16 cellular contexts compared by ENCODE assay signal in genomic region chr7:73622527-73622908, GRCh38. TPM values are rescaled to one million over a fixed set of nuclear protein-coding genes. Genes with fewer than 3 reads are reported as not detected.
A peak's percentile ranks its signal among the peaks of the same experiment; 100 is the strongest.
DNase-seq lines count a peak whose midpoint lies in the region; ATAC-seq, FAIRE-seq and TF ChIP-seq lines count a peak whose summit lies in the region.
"Had no signal": no experiment of that assay in that cellular context is flagged by ENCODE, and none has a peak within 500 bp of the region (broad histone marks: within the 10 kb centered on the region; RNA-seq: fewer than 3 reads in every experiment).

No MANE protein-coding gene starts in this region.

- no peak overlapping the region for H3K4ac ChIP-seq in H1 (replicated peaks; ENCODE audit: insufficient read length, low read depth, low read length)

- peaks cover 18% of the 10 kb centered on the region for H3K23me2 ChIP-seq in H1 (ENCODE audit: low read depth, low read length)

- TF ChIP-seq POLR2A in H1 (IDR thresholded peaks at IDR 0.05; ENCODE audit: control extremely low read depth in 1 of 2, low read depth in 2 of 2, low read length in 2 of 2) (no peak), upper lobe of left lung (IDR thresholded peaks at IDR 0.05) (no peak)

- H2AFZ ChIP-seq in H1 (ENCODE audit: low read length) = no peak overlapping the region
- H2AFZ ChIP-seq in PC-3 (ENCODE audit: low read length) = no peak overlapping the region

- peak overlapping the region; percentile 3 for H2BK120ac ChIP-seq in H1 (replicated peaks; ENCODE audit: low read depth, low read length)

- intact Hi-C loops in PC-3 (cut with micrococcal nuclease) = loop anchor here (10.0 kb wide), 1 partner anchor 232 kb away; no protein-coding TSS in a partner anchor

- H4K8ac ChIP-seq in H1 (ENCODE audit: extremely low read depth, insufficient read depth, low read length) = no peak overlapping the region

- H3K4me1 ChIP-seq in HUES6 (ENCODE audit: control insufficient read depth, insufficient read depth, low read length) = peaks cover 10% of the 10 kb centered on the region
- peaks cover 0 to 7% (median 5%) of the 10 kb centered on the region in 4 experiments; a peak in 6 of 7 replicates for H3K4me1 ChIP-seq in H1 (replicated peaks in 1 of 4; ENCODE audit: control insufficient read depth in 3 of 4, insufficient read depth in 4 of 4, low read length in 3 of 4)
- peaks cover 8 to 12% of the 10 kb centered on the region in 2 donors for H3K4me1 ChIP-seq in mucosa of rectum (ENCODE audit: control insufficient read depth in 2 of 2, insufficient read depth in 2 of 2, low read length in 2 of 2)
- peaks cover 13 to 18% of the 10 kb centered on the region in 2 donors for H3K4me1 ChIP-seq in thoracic aorta (ENCODE audit: control insufficient read depth in 1 of 2, low read depth in 2 of 2)
- peaks cover 5% of the 10 kb centered on the region; the same call in 1 of the 2 replicates for H3K4me1 ChIP-seq in PC-3 (ENCODE audit: insufficient read depth, low read length)
- H3K4me1 ChIP-seq in upper lobe of left lung = peaks cover 15 to 24% (median 21%) of the 10 kb centered on the region in 4 donors
- H3K4me1 ChIP-seq: prostate gland had no signal

- H3K9me2 ChIP-seq in PC-3 (replicated peaks; ENCODE audit: low read length) = no peaks in the 10 kb centered on the region

- no peaks in the 10 kb centered on the region for H3K79me1 ChIP-seq in H1 (ENCODE audit: low read depth, low read length)

- H3K4me3 ChIP-seq in HUES6 (ENCODE audit: low read depth, low read length) (peak overlapping the region; percentile 92), H1 (ENCODE audit: extremely low read depth in 1 of 4, insufficient read depth in 2 of 4, low read depth in 3 of 4, low read length in 4 of 4) (peak overlapping the region; percentile 48 to 86 (median 74)), mucosa of rectum (ENCODE audit: low read length in 2 of 2) (peak overlapping the region; percentile 52 to 61), thoracic aorta (peak overlapping the region; percentile 70), PC-3 (ENCODE audit: low read length) (no peak overlapping the region), brain microvascular endothelial cell (ENCODE audit: low read depth, low read length) (no peak overlapping the region), upper lobe of left lung (peak overlapping the region in 2 of 4 donors; percentile 63 to 65)
- H3K4me3 ChIP-seq: mucosa of descending colon had no signal

- DNase-seq in H1 (ENCODE audit: low read depth in 1 of 2, low spot score in 2 of 2) = no peak
- no peak for DNase-seq in thoracic aorta (ENCODE audit: low spot score)
- no peak for DNase-seq in PC-3
- DNase-seq in brain microvascular endothelial cell = no peak
- DNase-seq in upper lobe of left lung = no peak
- DNase-seq: activated CD4-positive, alpha-beta memory T cell treated with anti-CD3 and anti-CD28 coated beads for 36 hours; activated T-cell treated with anti-CD3 and anti-CD28 coated beads, Interleukin-2, amount 50 U/mL, for 48 hours; C1 segment of cervical spinal cord; kidney glomerular epithelial cell; NCI-H2081; NCI-H526 treated with DMSO at 0.1 percent for 48 hours had no signal

- H3F3A ChIP-seq in PC-3 (ENCODE audit: low read length, unreplicated experiment) = no peaks in the 10 kb centered on the region

- in situ Hi-C loops in brain microvascular endothelial cell (cut with HindIII; ENCODE audit: low pct_ligation_motif_present, low sequenced_read_pairs) = no loop called here

- H3K27ac ChIP-seq in HUES6 (ENCODE audit: low read depth, low read length) (no peak overlapping the region), H1 (ENCODE audit: low read depth, low read length) (no peak overlapping the region), mucosa of rectum (ENCODE audit: low read depth in 2 of 2, low read length in 2 of 2) (no peak overlapping the region), thoracic aorta (no peak overlapping the region), PC-3 (ENCODE audit: low read length) (no peak overlapping the region), brain microvascular endothelial cell (no peak overlapping the region), upper lobe of left lung (no peak overlapping the region)
- H3K27ac ChIP-seq: prostate gland had no signal

- no peak overlapping the region for H3K9ac ChIP-seq in HUES6 (ENCODE audit: low read length)
- no peak overlapping the region for H3K9ac ChIP-seq in H1 (replicated peaks in 1 of 4; ENCODE audit: extremely low read depth in 1 of 4, low read depth in 3 of 4, low read length in 3 of 4)
- H3K9ac ChIP-seq in mucosa of rectum (ENCODE audit: low read depth in 1 of 2, low read length in 2 of 2) = no peak overlapping the region
- no peak overlapping the region for H3K9ac ChIP-seq in PC-3 (ENCODE audit: low read length)

- CTCF ChIA-PET in H1 (lab: Charles Lee; ENCODE audit: partially characterized antibody) (interaction anchor here (0.8 to 1.5 kb wide), 9 partner anchors 14 to 117 kb away, joined by 3 to 10 read pairs (median 3); partner anchors contain the start of gene VPS37D), PC-3 (lab: Charles Lee) (no interaction called here)

- H3K14ac ChIP-seq in H1 (ENCODE audit: insufficient read length) = no peak overlapping the region

- H3K9me3 ChIP-seq in HUES6 (ENCODE audit: control insufficient read depth, insufficient read depth, low read depth, low read length) = no peaks in the 10 kb centered on the region
- H3K9me3 ChIP-seq in H1 (ENCODE audit: insufficient read depth in 2 of 2, low read depth in 1 of 2, low read length in 1 of 2) = no peaks in the 10 kb centered on the region
- no peaks in the 10 kb centered on the region for H3K9me3 ChIP-seq in mucosa of rectum (ENCODE audit: control insufficient read depth in 2 of 2, low read length in 2 of 2)
- no peaks in the 10 kb centered on the region for H3K9me3 ChIP-seq in thoracic aorta
- H3K9me3 ChIP-seq in PC-3 (ENCODE audit: low read length) = no peaks in the 10 kb centered on the region
- no peaks in the 10 kb centered on the region for H3K9me3 ChIP-seq in upper lobe of left lung
- H3K9me3 ChIP-seq: mucosa of descending colon, prostate gland had no signal

- no peak overlapping the region for H2AK5ac ChIP-seq in H1 (ENCODE audit: low read depth, low read length)

- peak overlapping the region; percentile 81; the same call in 1 of the 2 replicates for H2BK5ac ChIP-seq in H1 (ENCODE audit: low read depth, low read length)

- BruUV-seq in PC-3 (replicated peaks; lab: Mats Ljungman, UMichigan) = no TSS peak

- no peak overlapping the region for H3K56ac ChIP-seq in H1 (replicated peaks; ENCODE audit: insufficient read length, low read depth, low read length)

- TF ChIP-seq EP300 in H1 (IDR thresholded peaks at IDR 0.05; ENCODE audit: borderline replicate concordance in 1 of 2, low read depth in 2 of 2, low read length in 2 of 2) = no peak
- TF ChIP-seq EP300 in upper lobe of left lung (IDR thresholded peaks at IDR 0.05) = no peak

- H2BK20ac ChIP-seq in H1 (ENCODE audit: low read length) = no peak overlapping the region; the same call in 1 of the 2 replicates

- POLR2A ChIA-PET in H1 (lab: Charles Lee; ENCODE audit: partially characterized antibody) (interaction anchor here (0.7 to 2.6 kb wide), 19 partner anchors 14 to 210 kb away, joined by 3 to 20 read pairs (median 3); partner anchors contain the start of gene VPS37D), PC-3 (lab: Charles Lee; ENCODE audit: unreplicated experiment) (no interaction called here)

- peak overlapping the region; percentile 39; the same call in 1 of the 2 replicates for H2BK12ac ChIP-seq in H1 (ENCODE audit: low read depth, low read length)

- no peak overlapping the region for H2BK15ac ChIP-seq in H1 (ENCODE audit: low read length)

- peak overlapping the region; percentile 98 to 99 for H3K4me2 ChIP-seq in H1 (ENCODE audit: insufficient read depth in 1 of 2, low read depth in 2 of 2, low read length in 2 of 2)
- H3K4me2 ChIP-seq in PC-3 (ENCODE audit: low read length) = no peak overlapping the region

- H4K5ac ChIP-seq in H1 (ENCODE audit: insufficient read length, low read depth, low read length) = no peak overlapping the region

- H3K27me3 ChIP-seq in HUES6 (ENCODE audit: control insufficient read depth, insufficient read depth, low read length) = peaks cover 27% of the 10 kb centered on the region
- peaks cover 0 to 12% (median 10%) of the 10 kb centered on the region in 4 experiments; a peak in 5 of 7 replicates for H3K27me3 ChIP-seq in H1 (replicated peaks in 1 of 4; ENCODE audit: control insufficient read depth in 3 of 4, extremely low read depth in 1 of 4, insufficient read depth in 3 of 4, low read length in 3 of 4)
- H3K27me3 ChIP-seq in mucosa of rectum (ENCODE audit: control insufficient read depth in 2 of 2, insufficient read depth in 2 of 2, low read length in 2 of 2) = peaks cover 19 to 21% of the 10 kb centered on the region in 2 donors
- H3K27me3 ChIP-seq in thoracic aorta (replicated peaks; ENCODE audit: insufficient read depth) = peaks cover 15% of the 10 kb centered on the region
- peaks cover 13% of the 10 kb centered on the region for H3K27me3 ChIP-seq in PC-3 (ENCODE audit: low read length)
- peaks cover 43% of the 10 kb centered on the region for H3K27me3 ChIP-seq in brain microvascular endothelial cell (replicated peaks)
- peaks cover 0 to 28% (median 16%) of the 10 kb centered on the region in 4 donors for H3K27me3 ChIP-seq in upper lobe of left lung

- TF ChIP-seq CTCF in H1 (IDR thresholded peaks at IDR 0.05; ENCODE audit: control extremely low read depth in 1 of 3, insufficient read depth in 1 of 3, low read depth in 1 of 3, low read length in 3 of 3) = no peak
- no peak for TF ChIP-seq CTCF in thoracic aorta (IDR thresholded peaks at IDR 0.05)
- no peak for TF ChIP-seq CTCF in PC-3 (conservative IDR thresholded peaks at IDR 0.05; ENCODE audit: low read depth, low read length)
- no peak for TF ChIP-seq CTCF in brain microvascular endothelial cell (IDR thresholded peaks at IDR 0.05; ENCODE audit: low read depth, low read length, missing control alignments)
- no peak for TF ChIP-seq CTCF in upper lobe of left lung (IDR thresholded peaks at IDR 0.05)

- no peak for FAIRE-seq in H1 (lab: Jason Lieb, UNC)

- H3K79me2 ChIP-seq in H1 (ENCODE audit: control insufficient read depth in 1 of 2, insufficient read depth in 2 of 2, low read length in 2 of 2) (no peaks in the 10 kb centered on the region), PC-3 (ENCODE audit: low read length) (no peaks in the 10 kb centered on the region)

- H3K23ac ChIP-seq in H1 (ENCODE audit: insufficient read length) = no peak overlapping the region

- no peak overlapping the region; the same call in 1 of the 2 replicates for H3K18ac ChIP-seq in H1 (ENCODE audit: extremely low read depth, low read length)

- no peak overlapping the region for H4K91ac ChIP-seq in H1 (replicated peaks; ENCODE audit: insufficient read length, low read length)

- no peak for ATAC-seq in thoracic aorta (ENCODE audit: insufficient number of reproducible peaks, low FRiP score, low read depth)
- ATAC-seq in PC-3 = no peak
- ATAC-seq in upper lobe of left lung (ENCODE audit: low FRiP score in 2 of 2) = no peak

- H3K36me3 ChIP-seq in HUES6 (ENCODE audit: control insufficient read depth, insufficient read depth, low read length) (no peaks in the 10 kb centered on the region), H1 (ENCODE audit: control insufficient read depth in 2 of 4, insufficient read depth in 4 of 4, low read length in 3 of 4) (no peaks in the 10 kb centered on the region), mucosa of rectum (ENCODE audit: control insufficient read depth in 2 of 2, insufficient read depth in 2 of 2, low read length in 2 of 2) (no peaks in the 10 kb centered on the region), thoracic aorta (no peaks in the 10 kb centered on the region), PC-3 (ENCODE audit: low read depth, low read length) (no peaks in the 10 kb centered on the region), brain microvascular endothelial cell (replicated peaks) (no peaks in the 10 kb centered on the region), upper lobe of left lung (no peaks in the 10 kb centered on the region)
- H3K36me3 ChIP-seq: prostate gland had no signal

- 17% methylated on average over 2 of the region's 2 CpGs; no CpG with 5 or more reads in 1 of the 2 experiments for WGBS in H1 (ENCODE audit: extremely low coverage in 1 of 2, insufficient coverage in 1 of 2, insufficient read length in 1 of 2, insufficient replicate concordance in 2 of 2, low coverage in 1 of 2, low lambda C conversion rate in 2 of 2, missing lambda C conversion rate in 1 of 2), 2 experiments
- 20 to 26% methylated on average over 2 of the region's 2 CpGs for WGBS in upper lobe of left lung, 2 donors

- H4K20me1 ChIP-seq in H1 (replicated peaks in 1 of 2; ENCODE audit: control insufficient read depth in 1 of 2, insufficient read depth in 2 of 2, low read length in 2 of 2) = peaks cover 0 to 4% of the 10 kb centered on the region in 2 experiments
- H4K20me1 ChIP-seq in PC-3 (ENCODE audit: low read length) = no peaks in the 10 kb centered on the region

- no peak for TF ChIP-seq RAD21 in H1 (IDR thresholded peaks at IDR 0.05 in 1 of 2, conservative IDR thresholded peaks at IDR 0.05 in 1 of 2; ENCODE audit: low read depth in 2 of 2, low read length in 2 of 2)

RNA-seq across cellular contexts. Expression of gene MLXIPL, which starts 1.8 kb away (rescaled TPM):
- total RNA-seq in H1 (2021; fragmentation: NEBNext Ultra II Directional; extraction: Animal tissue kit (Norgen Biotek cat#: 25700)) = 8.6 and 9.4 TPM in 2 replicates
- polyA plus RNA-seq in H1 (2011; rRNA removed) = 10.6 and 17.0 TPM in 2 replicates
- 11.1 TPM for polyA plus RNA-seq in H1 (2011; cell fraction: cytosol; rRNA removed)
- 123 TPM for polyA plus RNA-seq in H1 (2011; cell fraction: nucleus; rRNA removed)
- polyA plus RNA-seq in H1 (2012, experiment 1 of 2) = 12.1 to 25.0 TPM (median 22.0 TPM) in 4 replicates
- 10.1 TPM for polyA plus RNA-seq in H1 (2012, experiment 2 of 2)
- polyA plus RNA-seq in H1 (2013, experiment 1 of 2) = 13.6 TPM
- 11.2 TPM for polyA plus RNA-seq in H1 (2013, experiment 2 of 2)
- polyA minus RNA-seq in H1 (2011; rRNA and poly(A)+ RNA removed) = 2.0 and 2.7 TPM in 2 replicates
- 3.7 TPM for polyA minus RNA-seq in H1 (2011; cell fraction: cytosol; rRNA and poly(A)+ RNA removed)
- polyA minus RNA-seq in H1 (2011; cell fraction: nucleus; rRNA and poly(A)+ RNA removed) = 17.7 TPM
- total RNA-seq in thoracic aorta (10 to 100 TPM in 1 of 2 donors, 1 to 10 TPM in 1; 6.4 to 36.4 TPM), PC-3 (2014; rRNA removed) (4.7 and 6.9 TPM in 2 replicates), upper lobe of left lung (10 to 100 TPM in 5 of 6 donors, 1 to 10 TPM in 1; 8.1 to 39.8 (median 14.4) TPM)
- total RNA-seq: activated CD4-positive, alpha-beta memory T cell treated with anti-CD3 and anti-CD28 coated beads for 36 hours; H4 had no signal

RNA-seq across cellular contexts. Expression of gene TBL2, which starts 44.1 kb away (rescaled TPM):
- total RNA-seq in H1 (2021; fragmentation: NEBNext Ultra II Directional; extraction: Animal tissue kit (Norgen Biotek cat#: 25700)) = 22.5 and 25.8 TPM in 2 replicates
- 29.7 and 36.7 TPM in 2 replicates for polyA plus RNA-seq in H1 (2011; rRNA removed)
- 27.6 TPM for polyA plus RNA-seq in H1 (2011; cell fraction: cytosol; rRNA removed)
- polyA plus RNA-seq in H1 (2011; cell fraction: nucleus; rRNA removed) = 40.4 TPM
- polyA plus RNA-seq in H1 (2012, experiment 1 of 2) = 15.7 to 25.2 TPM (median 24.4 TPM) in 4 replicates
- polyA plus RNA-seq in H1 (2012, experiment 2 of 2) = 15.7 TPM
- 18.6 TPM for polyA plus RNA-seq in H1 (2013, experiment 1 of 2)
- polyA plus RNA-seq in H1 (2013, experiment 2 of 2) = 21.0 TPM
- 39.7 and 70.8 TPM in 2 replicates for polyA minus RNA-seq in H1 (2011; rRNA and poly(A)+ RNA removed)
- polyA minus RNA-seq in H1 (2011; cell fraction: cytosol; rRNA and poly(A)+ RNA removed) = 38.4 TPM
- polyA minus RNA-seq in H1 (2011; cell fraction: nucleus; rRNA and poly(A)+ RNA removed) = 23.6 TPM
- 10 to 100 TPM; 17.1 to 31.7 TPM for total RNA-seq in thoracic aorta
- 62.8 and 73.0 TPM in 2 replicates for total RNA-seq in PC-3 (2014; rRNA removed)
- total RNA-seq in upper lobe of left lung = 10 to 100 TPM; 15.7 to 52.9 (median 30.7) TPM

RNA-seq across cellular contexts. Expression of gene VPS37D, which starts 45.1 kb away (rescaled TPM):
- total RNA-seq in H1 (2021; fragmentation: NEBNext Ultra II Directional; extraction: Animal tissue kit (Norgen Biotek cat#: 25700)) = 3.4 and 3.8 TPM in 2 replicates
- polyA plus RNA-seq in H1 (2011; rRNA removed) = 5.0 and 6.9 TPM in 2 replicates
- 5.6 TPM for polyA plus RNA-seq in H1 (2011; cell fraction: cytosol; rRNA removed)
- 5.4 TPM for polyA plus RNA-seq in H1 (2011; cell fraction: nucleus; rRNA removed)
- polyA plus RNA-seq in H1 (2012, experiment 1 of 2) = 1.8 to 3.9 TPM (median 3.5 TPM) in 4 replicates
- polyA plus RNA-seq in H1 (2012, experiment 2 of 2) = 3.4 TPM
- 2.4 TPM for polyA plus RNA-seq in H1 (2013, experiment 1 of 2)
- polyA plus RNA-seq in H1 (2013, experiment 2 of 2) = 2.7 TPM
- polyA minus RNA-seq in H1 (2011; rRNA and poly(A)+ RNA removed) = 0.73 and 1.0 TPM in 2 replicates
- polyA minus RNA-seq in H1 (2011; cell fraction: cytosol; rRNA and poly(A)+ RNA removed) = 2.7 TPM
- polyA minus RNA-seq in H1 (2011; cell fraction: nucleus; rRNA and poly(A)+ RNA removed) = 3.2 TPM
- total RNA-seq in thoracic aorta = 1 to 10 TPM in 1 of 2 donors, under 1 TPM in 1; 0.92 to 1.2 TPM
- 6.3 and 7.7 TPM in 2 replicates for total RNA-seq in PC-3 (2014; rRNA removed)
- total RNA-seq in upper lobe of left lung = 1 to 10 TPM; 1.0 to 4.3 (median 1.5) TPM

Comparison
In these comparisons a context has a peak if more than half of its experiments do, and no peak if none do; other contexts are left out.
1. H3K4me3 ChIP-seq: peak in HUES6 (single experiment), H1 (4 of 4), mucosa of rectum (2 of 2) and thoracic aorta (single experiment); none in PC-3 (single experiment) and brain microvascular endothelial cell (single experiment).